Comparison of ENCODE assay signal across 22 cellular contexts in genomic region chr2:100881629-100882028, GRCh38.
"Had no signal": no experiment of that assay in that cellular context is flagged by ENCODE, and none has a peak within 500 bp of the region (broad histone marks: within the 10 kb centered on the region; RNA-seq: fewer than 3 reads in every experiment).

No MANE protein-coding gene starts in this region.

- DNase-seq: activated CD4-positive, alpha-beta T cell treated with anti-CD3 and anti-CD28 coated beads for 1 hour; activated CD4-positive, alpha-beta T cell treated with anti-CD3 and anti-CD28 coated beads, Interleukin-2, amount 50 U/mL, for 4 hours; activated gamma-delta T cell; activated naive CD8-positive, alpha-beta T cell treated with anti-CD3 and anti-CD28 coated beads for 36 hours; amygdala; body of pancreas; effector memory CD8-positive, alpha-beta T cell; foreskin keratinocyte; hippocampal formation; left cardiac atrium; lower lobe of right lung; stimulated activated CD4-positive, alpha-beta T cell treated with anti-CD3 and anti-CD28 coated beads, Interleukin-2, amount 100 ng/mL, for 24 hours; stimulated activated naive CD4-positive, alpha-beta T cell treated with Interleukin-2 at 50 U/mL for 16 hours; substantia nigra; T-helper 2 cell; uterus; WERI-Rb-1 had no signal

- H3K36me3 ChIP-seq: lower lobe of right lung, tibial nerve, uterus, WERI-Rb-1 had no signal

- H3K4me3 ChIP-seq: body of pancreas, lower lobe of right lung, tibial nerve, uterus had no signal

- H3K4me1 ChIP-seq: uterus had no signal

- H3K9me3 Mint-ChIP-seq: activated naive CD8-positive, alpha-beta T cell treated with anti-CD3 and anti-CD28 coated beads for 36 hours; effector memory CD8-positive, alpha-beta T cell; mesothelial cell of epicardium; nephron had no signal

- H3K4me3 Mint-ChIP-seq: activated naive CD8-positive, alpha-beta T cell treated with anti-CD3 and anti-CD28 coated beads for 36 hours; effector memory CD8-positive, alpha-beta T cell; mesothelial cell of epicardium; nephron had no signal

- H3K9me3 ChIP-seq: body of pancreas, lower lobe of right lung, tibial nerve, uterus had no signal

- H3K27ac ChIP-seq: foreskin keratinocyte, lower lobe of right lung, tibial nerve, uterus, WERI-Rb-1 had no signal

- FAIRE-seq: islet of Langerhans had no signal

- ATAC-seq: body of pancreas; effector memory CD8-positive, alpha-beta T cell; foreskin keratinocyte; left cardiac atrium; lower lobe of right lung had no signal

- H3K36me3 Mint-ChIP-seq: activated naive CD8-positive, alpha-beta T cell treated with anti-CD3 and anti-CD28 coated beads for 36 hours; mesothelial cell of epicardium had no signal

- H3K27me3 Mint-ChIP-seq: activated naive CD8-positive, alpha-beta T cell treated with anti-CD3 and anti-CD28 coated beads for 36 hours had no signal

- H3K27me3 ChIP-seq: body of pancreas, foreskin keratinocyte, tibial nerve, uterus had no signal

- H3K27ac Mint-ChIP-seq: activated naive CD8-positive, alpha-beta T cell treated with anti-CD3 and anti-CD28 coated beads for 36 hours; effector memory CD8-positive, alpha-beta T cell; mesothelial cell of epicardium; nephron; progenitor cell of endocrine pancreas had no signal
